ENCODE assay signal across 24 cellular contexts in genomic region chr14:65024957-65025356, GRCh38.
"Had no signal": no experiment of that assay in that cellular context is flagged by ENCODE, and none has a peak within 500 bp of the region (broad histone marks: within the 10 kb centered on the region; RNA-seq: fewer than 3 reads in every experiment).

No MANE protein-coding gene starts in this region.

- H3K9me3 ChIP-seq: heart left ventricle, lower lobe of right lung, tibial nerve had no signal

- DNase-seq: activated CD4-positive, alpha-beta T cell treated with anti-CD3 and anti-CD28 coated beads for 4 hours; activated CD4-positive, alpha-beta T cell treated with anti-CD3 and anti-CD28 coated beads, Interleukin-2, amount 50 U/mL, for 48 hours; activated CD4-positive, CD25-positive, alpha-beta regulatory T cell; activated CD8-positive, alpha-beta memory T cell treated with anti-CD3 and anti-CD28 coated beads, Interleukin-2, amount 10 ng/mL, durations not matched to agents 7 days and 5 days; activated gamma-delta T cell treated with Interleukin-2 at 50 U/mL for 16 hours; anterior cingulate cortex; body of pancreas; effector CD4-positive, alpha-beta T cell; heart left ventricle; left cardiac atrium; lower lobe of right lung; naive thymus-derived CD8-positive, alpha-beta T cell; posterior cingulate gyrus; retina; stimulated activated CD4-positive, alpha-beta T cell treated with anti-CD3 and anti-CD28 coated beads, Interleukin-4, amount 100 ng/mL, for 24 hours; stimulated activated naive CD8-positive, alpha-beta T cell treated with anti-CD3 and anti-CD28 coated beads, Interleukin-15, Interleukin-2, amounts not matched to agents 100 U/mL and 50 U/mL, for 24 hours; substantia nigra; SW 1271; T-helper 17 cell had no signal

- H3K27me3 ChIP-seq: body of pancreas, cardiac muscle cell, heart left ventricle, neural progenitor cell, tibial nerve had no signal

- H3K9ac ChIP-seq: neural progenitor cell had no signal

- H3K4me3 ChIP-seq: body of pancreas, cardiac muscle cell, heart left ventricle, lower lobe of right lung, neural progenitor cell, tibial nerve had no signal

- FAIRE-seq: endometrium, islet of Langerhans had no signal

- H3K4me1 ChIP-seq: neural progenitor cell had no signal

- H3K27ac ChIP-seq: body of pancreas, cardiac muscle cell, lower lobe of right lung, neural progenitor cell had no signal

- H3K36me3 ChIP-seq: neural progenitor cell had no signal

- ATAC-seq: activated CD8-positive, alpha-beta memory T cell treated with anti-CD3 and anti-CD28 coated beads, Interleukin-2, amount 10 ng/mL, durations not matched to agents 7 days and 5 days; body of pancreas; left cardiac atrium; lower lobe of right lung; naive thymus-derived CD8-positive, alpha-beta T cell; stimulated activated naive CD8-positive, alpha-beta T cell treated with anti-CD3 and anti-CD28 coated beads, Interleukin-15, Interleukin-2, amounts not matched to agents 100 U/mL and 50 U/mL, for 24 hours; T-helper 17 cell had no signal
